ENCODE assay signal across 2 cellular contexts in genomic region chr11:88293931-88294330, GRCh38.
TF ChIP-seq lines count a peak whose summit lies in the region.

No MANE protein-coding gene starts in this region.

TF ChIP-seq in IMR-90, 13 proteins besides CTCF, POLR2A, EP300 and RAD21:
- no peak for TF ChIP-seq BHLHE40 (IDR thresholded peaks at IDR 0.05; ENCODE audit: low read depth, low read length)
- TF ChIP-seq MXI1 (IDR thresholded peaks at IDR 0.05; ENCODE audit: borderline replicate concordance, low read depth, low read length): no peak
- TF ChIP-seq NFE2L2 (IDR thresholded peaks at IDR 0.05; ENCODE audit: low read depth, low read length): no peak
- TF ChIP-seq CEBPB (IDR thresholded peaks at IDR 0.05; ENCODE audit: low read depth, low read length): no peak
- no peak for TF ChIP-seq SMC3 (IDR thresholded peaks at IDR 0.05; ENCODE audit: low read depth, low read length)
- TF ChIP-seq MAZ (IDR thresholded peaks at IDR 0.05; ENCODE audit: borderline replicate concordance, low read depth, low read length): no peak

TF ChIP-seq in GM12878, 131 proteins besides CTCF, POLR2A, EP300 and RAD21:
- TF ChIP-seq, protein P1, sequence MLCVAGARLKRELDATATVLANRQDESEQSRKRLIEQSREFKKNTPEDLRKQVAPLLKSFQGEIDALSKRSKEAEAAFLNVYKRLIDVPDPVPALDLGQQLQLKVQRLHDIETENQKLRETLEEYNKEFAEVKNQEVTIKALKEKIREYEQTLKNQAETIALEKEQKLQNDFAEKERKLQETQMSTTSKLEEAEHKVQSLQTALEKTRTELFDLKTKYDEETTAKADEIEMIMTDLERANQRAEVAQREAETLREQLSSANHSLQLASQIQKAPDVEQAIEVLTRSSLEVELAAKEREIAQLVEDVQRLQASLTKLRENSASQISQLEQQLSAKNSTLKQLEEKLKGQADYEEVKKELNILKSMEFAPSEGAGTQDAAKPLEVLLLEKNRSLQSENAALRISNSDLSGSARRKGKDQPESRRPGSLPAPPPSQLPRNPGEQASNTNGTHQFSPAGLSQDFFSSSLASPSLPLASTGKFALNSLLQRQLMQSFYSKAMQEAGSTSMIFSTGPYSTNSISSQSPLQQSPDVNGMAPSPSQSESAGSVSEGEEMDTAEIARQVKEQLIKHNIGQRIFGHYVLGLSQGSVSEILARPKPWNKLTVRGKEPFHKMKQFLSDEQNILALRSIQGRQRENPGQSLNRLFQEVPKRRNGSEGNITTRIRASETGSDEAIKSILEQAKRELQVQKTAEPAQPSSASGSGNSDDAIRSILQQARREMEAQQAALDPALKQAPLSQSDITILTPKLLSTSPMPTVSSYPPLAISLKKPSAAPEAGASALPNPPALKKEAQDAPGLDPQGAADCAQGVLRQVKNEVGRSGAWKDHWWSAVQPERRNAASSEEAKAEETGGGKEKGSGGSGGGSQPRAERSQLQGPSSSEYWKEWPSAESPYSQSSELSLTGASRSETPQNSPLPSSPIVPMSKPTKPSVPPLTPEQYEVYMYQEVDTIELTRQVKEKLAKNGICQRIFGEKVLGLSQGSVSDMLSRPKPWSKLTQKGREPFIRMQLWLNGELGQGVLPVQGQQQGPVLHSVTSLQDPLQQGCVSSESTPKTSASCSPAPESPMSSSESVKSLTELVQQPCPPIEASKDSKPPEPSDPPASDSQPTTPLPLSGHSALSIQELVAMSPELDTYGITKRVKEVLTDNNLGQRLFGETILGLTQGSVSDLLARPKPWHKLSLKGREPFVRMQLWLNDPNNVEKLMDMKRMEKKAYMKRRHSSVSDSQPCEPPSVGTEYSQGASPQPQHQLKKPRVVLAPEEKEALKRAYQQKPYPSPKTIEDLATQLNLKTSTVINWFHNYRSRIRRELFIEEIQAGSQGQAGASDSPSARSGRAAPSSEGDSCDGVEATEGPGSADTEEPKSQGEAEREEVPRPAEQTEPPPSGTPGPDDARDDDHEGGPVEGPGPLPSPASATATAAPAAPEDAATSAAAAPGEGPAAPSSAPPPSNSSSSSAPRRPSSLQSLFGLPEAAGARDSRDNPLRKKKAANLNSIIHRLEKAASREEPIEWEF (IDR thresholded peaks at IDR 0.05; ENCODE audit: insufficient replicate concordance, low read depth, low read length): no peak
- no peak for TF ChIP-seq EED (IDR thresholded peaks at IDR 0.05; ENCODE audit: low read depth)
- TF ChIP-seq RBBP5 (conservative IDR thresholded peaks at IDR 0.05): no peak
- TF ChIP-seq SREBF1 (IDR thresholded peaks at IDR 0.05; ENCODE audit: low read length): no peak
- no peak for TF ChIP-seq FOS (IDR thresholded peaks at IDR 0.05; ENCODE audit: borderline replicate concordance, extremely low read depth, insufficient read length)
- no peak for TF ChIP-seq KAT2A (conservative IDR thresholded peaks at IDR 0.05; ENCODE audit: control insufficient read depth, low read depth, low read length)
